1 cellular context compared by ENCODE assay signal in genomic region chr2:117621330-117621729, GRCh38.
TF ChIP-seq lines count a peak whose summit lies in the region.

No MANE protein-coding gene starts in this region.

TF ChIP-seq in GM23338, 12 proteins besides CTCF, POLR2A, EP300 and RAD21 (continued from another document):
- TF ChIP-seq, protein P1, sequence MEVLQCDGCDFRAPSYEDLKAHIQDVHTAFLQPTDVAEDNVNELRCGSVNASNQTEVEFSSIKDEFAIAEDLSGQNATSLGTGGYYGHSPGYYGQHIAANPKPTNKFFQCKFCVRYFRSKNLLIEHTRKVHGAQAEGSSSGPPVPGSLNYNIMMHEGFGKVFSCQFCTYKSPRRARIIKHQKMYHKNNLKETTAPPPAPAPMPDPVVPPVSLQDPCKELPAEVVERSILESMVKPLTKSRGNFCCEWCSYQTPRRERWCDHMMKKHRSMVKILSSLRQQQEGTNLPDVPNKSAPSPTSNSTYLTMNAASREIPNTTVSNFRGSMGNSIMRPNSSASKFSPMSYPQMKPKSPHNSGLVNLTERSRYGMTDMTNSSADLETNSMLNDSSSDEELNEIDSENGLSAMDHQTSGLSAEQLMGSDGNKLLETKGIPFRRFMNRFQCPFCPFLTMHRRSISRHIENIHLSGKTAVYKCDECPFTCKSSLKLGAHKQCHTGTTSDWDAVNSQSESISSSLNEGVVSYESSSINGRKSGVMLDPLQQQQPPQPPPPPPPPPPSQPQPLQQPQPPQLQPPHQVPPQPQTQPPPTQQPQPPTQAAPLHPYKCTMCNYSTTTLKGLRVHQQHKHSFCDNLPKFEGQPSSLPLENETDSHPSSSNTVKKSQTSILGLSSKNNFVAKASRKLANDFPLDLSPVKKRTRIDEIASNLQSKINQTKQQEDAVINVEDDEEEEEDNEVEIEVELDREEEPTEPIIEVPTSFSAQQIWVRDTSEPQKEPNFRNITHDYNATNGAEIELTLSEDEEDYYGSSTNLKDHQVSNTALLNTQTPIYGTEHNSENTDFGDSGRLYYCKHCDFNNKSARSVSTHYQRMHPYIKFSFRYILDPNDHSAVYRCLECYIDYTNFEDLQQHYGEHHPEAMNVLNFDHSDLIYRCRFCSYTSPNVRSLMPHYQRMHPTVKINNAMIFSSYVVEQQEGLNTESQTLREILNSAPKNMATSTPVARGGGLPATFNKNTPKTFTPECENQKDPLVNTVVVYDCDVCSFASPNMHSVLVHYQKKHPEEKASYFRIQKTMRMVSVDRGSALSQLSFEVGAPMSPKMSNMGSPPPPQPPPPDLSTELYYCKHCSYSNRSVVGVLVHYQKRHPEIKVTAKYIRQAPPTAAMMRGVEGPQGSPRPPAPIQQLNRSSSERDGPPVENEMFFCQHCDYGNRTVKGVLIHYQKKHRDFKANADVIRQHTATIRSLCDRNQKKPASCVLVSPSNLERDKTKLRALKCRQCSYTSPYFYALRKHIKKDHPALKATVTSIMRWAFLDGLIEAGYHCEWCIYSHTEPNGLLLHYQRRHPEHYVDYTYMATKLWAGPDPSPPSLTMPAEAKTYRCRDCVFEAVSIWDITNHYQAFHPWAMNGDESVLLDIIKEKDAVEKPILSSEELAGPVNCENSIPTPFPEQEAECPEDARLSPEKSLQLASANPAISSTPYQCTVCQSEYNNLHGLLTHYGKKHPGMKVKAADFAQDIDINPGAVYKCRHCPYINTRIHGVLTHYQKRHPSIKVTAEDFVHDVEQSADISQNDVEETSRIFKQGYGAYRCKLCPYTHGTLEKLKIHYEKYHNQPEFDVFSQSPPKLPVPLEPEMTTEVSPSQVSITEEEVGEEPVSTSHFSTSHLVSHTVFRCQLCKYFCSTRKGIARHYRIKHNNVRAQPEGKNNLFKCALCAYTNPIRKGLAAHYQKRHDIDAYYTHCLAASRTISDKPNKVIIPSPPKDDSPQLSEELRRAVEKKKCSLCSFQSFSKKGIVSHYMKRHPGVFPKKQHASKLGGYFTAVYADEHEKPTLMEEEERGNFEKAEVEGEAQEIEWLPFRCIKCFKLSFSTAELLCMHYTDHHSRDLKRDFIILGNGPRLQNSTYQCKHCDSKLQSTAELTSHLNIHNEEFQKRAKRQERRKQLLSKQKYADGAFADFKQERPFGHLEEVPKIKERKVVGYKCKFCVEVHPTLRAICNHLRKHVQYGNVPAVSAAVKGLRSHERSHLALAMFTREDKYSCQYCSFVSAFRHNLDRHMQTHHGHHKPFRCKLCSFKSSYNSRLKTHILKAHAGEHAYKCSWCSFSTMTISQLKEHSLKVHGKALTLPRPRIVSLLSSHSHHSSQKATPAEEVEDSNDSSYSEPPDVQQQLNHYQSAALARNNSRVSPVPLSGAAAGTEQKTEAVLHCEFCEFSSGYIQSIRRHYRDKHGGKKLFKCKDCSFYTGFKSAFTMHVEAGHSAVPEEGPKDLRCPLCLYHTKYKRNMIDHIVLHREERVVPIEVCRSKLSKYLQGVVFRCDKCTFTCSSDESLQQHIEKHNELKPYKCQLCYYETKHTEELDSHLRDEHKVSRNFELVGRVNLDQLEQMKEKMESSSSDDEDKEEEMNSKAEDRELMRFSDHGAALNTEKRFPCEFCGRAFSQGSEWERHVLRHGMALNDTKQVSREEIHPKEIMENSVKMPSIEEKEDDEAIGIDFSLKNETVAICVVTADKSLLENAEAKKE (CRISPR knock-in tag; IDR thresholded peaks at IDR 0.05): no peak
- no peak for TF ChIP-seq ZNF114 (CRISPR knock-in tag; IDR thresholded peaks at IDR 0.05)
- TF ChIP-seq JUNB (IDR thresholded peaks at IDR 0.05; ENCODE audit: unreplicated experiment): no peak
